10 cellular contexts compared by ENCODE assay signal in genomic region chr7:123635551-123636359, GRCh38. TPM values are rescaled to one million over a fixed set of nuclear protein-coding genes. Genes with fewer than 3 reads are reported as not detected.
DNase-seq lines count a peak whose midpoint lies in the region; ATAC-seq and TF ChIP-seq lines count a peak whose summit lies in the region.
"Had no signal": no experiment of that assay in that cellular context is flagged by ENCODE, and none has a peak within 500 bp of the region (broad histone marks: within the 10 kb centered on the region; RNA-seq: fewer than 3 reads in every experiment).

No MANE protein-coding gene starts in this region.

- no peaks in the 10 kb centered on the region for H3K4me1 ChIP-seq in right lobe of liver
- H3K4me1 ChIP-seq: BLaER1 treated with 17β-estradiol and CSF1 and Interleukin-3, amounts not matched to agents 10 nM and 100 nM had no signal

- ATAC-seq in right lobe of liver, result peak; percentile 81 to 96 (median 90)

- no peak overlapping the region for H3K27ac Mint-ChIP-seq in activated CD4-positive, alpha-beta T cell treated with anti-CD3 and anti-CD28 coated beads, Interleukin-2, amount 10 ng/mL, durations not matched to agents 7 days and 5 days

- peaks cover 14% of the 10 kb centered on the region for H3K27me3 Mint-ChIP-seq in activated CD4-positive, alpha-beta T cell treated with anti-CD3 and anti-CD28 coated beads, Interleukin-2, amount 10 ng/mL, durations not matched to agents 7 days and 5 days

- CTCF ChIA-PET in activated CD4-positive, alpha-beta T cell treated with anti-CD3 and anti-CD28 coated beads, Interleukin-2, amount 10 ng/mL, durations not matched to agents 7 days and 5 days (lab: Charles Lee), result interaction anchor here (0.6 to 1.0 kb wide), 3 partner anchors 62 to 211 kb away, joined by 3 to 4 read pairs (median 3); no protein-coding TSS in a partner anchor

- TF ChIP-seq CTCF in astrocyte of the spinal cord (IDR thresholded peaks at IDR 0.05; ENCODE audit: low read depth, low read length) (peak; percentile 71), right lobe of liver (IDR thresholded peaks at IDR 0.05) (peak; percentile 58 to 79 (median 72))

- no peaks in the 10 kb centered on the region for H3K9me3 ChIP-seq in right lobe of liver
- H3K9me3 ChIP-seq: BLaER1 treated with 17β-estradiol and CSF1 and Interleukin-3, amounts not matched to agents 10 nM and 100 nM had no signal

- H3K36me3 Mint-ChIP-seq in activated CD4-positive, alpha-beta T cell treated with anti-CD3 and anti-CD28 coated beads, Interleukin-2, amount 10 ng/mL, durations not matched to agents 7 days and 5 days (ENCODE audit: low read depth), result no peaks in the 10 kb centered on the region

- H3K27ac ChIP-seq in right lobe of liver, result no peak overlapping the region
- H3K27ac ChIP-seq: BLaER1 treated with 17β-estradiol and CSF1 and Interleukin-3, amounts not matched to agents 10 nM and 100 nM had no signal

- no peak for TF ChIP-seq POLR2A in right lobe of liver (IDR thresholded peaks at IDR 0.05)

- no peaks in the 10 kb centered on the region for H3K4me1 Mint-ChIP-seq in activated CD4-positive, alpha-beta T cell treated with anti-CD3 and anti-CD28 coated beads, Interleukin-2, amount 10 ng/mL, durations not matched to agents 7 days and 5 days

- intact Hi-C loops in right lobe of liver (cut with DNase I), result loop anchor here in 1 of 2 donors (10.0 kb wide), 1 partner anchor 229 kb away; no protein-coding TSS in a partner anchor

- H3K9me3 Mint-ChIP-seq in activated CD4-positive, alpha-beta T cell treated with anti-CD3 and anti-CD28 coated beads, Interleukin-2, amount 10 ng/mL, durations not matched to agents 7 days and 5 days, result no peaks in the 10 kb centered on the region

- 11% methylated on average over 4 of the region's 4 CpGs for WGBS in right lobe of liver (ENCODE audit: insufficient coverage, low coverage, low lambda C conversion rate, missing lambda C conversion rate)

- no peak overlapping the region for H3K4me3 Mint-ChIP-seq in activated CD4-positive, alpha-beta T cell treated with anti-CD3 and anti-CD28 coated beads, Interleukin-2, amount 10 ng/mL, durations not matched to agents 7 days and 5 days

- H3K36me3 ChIP-seq in right lobe of liver, result no peaks in the 10 kb centered on the region
- H3K36me3 ChIP-seq: BLaER1 treated with 17β-estradiol and CSF1 and Interleukin-3, amounts not matched to agents 10 nM and 100 nM had no signal

- POLR2A ChIA-PET in activated CD4-positive, alpha-beta T cell treated with anti-CD3 and anti-CD28 coated beads, Interleukin-2, amount 10 ng/mL, durations not matched to agents 7 days and 5 days (lab: Charles Lee), result interaction anchor here (0.7 kb wide), 1 partner anchor 1047 kb away, joined by 3 read pairs; no protein-coding TSS in a partner anchor

- H3K4me3 ChIP-seq in Jurkat, Clone E6-1 (ENCODE audit: low read length), result no peak overlapping the region
- no peak overlapping the region for H3K4me3 ChIP-seq in astrocyte of the spinal cord (ENCODE audit: low read depth, low read length)
- H3K4me3 ChIP-seq in right lobe of liver, result no peak overlapping the region
- H3K4me3 ChIP-seq: BLaER1 treated with 17β-estradiol and CSF1 and Interleukin-3, amounts not matched to agents 10 nM and 100 nM had no signal

- in situ Hi-C loops in astrocyte of the spinal cord (cut with HindIII; ENCODE audit: low sequenced_read_pairs), result no loop called here

- DNase-seq in NCI-H1092 treated with DMSO at 0.1 percent for 48 hours (lab: John Stamatoyannopoulos, UW) (peak; percentile 45), NCI-H1092 (lab: John Stamatoyannopoulos, UW) (no peak), astrocyte of the spinal cord (ENCODE audit: low read depth, low spot score) (peak; percentile 55), right lobe of liver (no peak), retina (no peak)
- DNase-seq in Jurkat, Clone E6-1 (ENCODE audit: low read depth, low spot score), result peak; percentile 18
- DNase-seq in activated CD4-positive, alpha-beta T cell treated with anti-CD3 and anti-CD28 coated beads, Interleukin-2, amount 10 ng/mL, durations not matched to agents 7 days and 5 days, result no peak
- DNase-seq in effector CD8-positive, alpha-beta T cell (lab: John Stamatoyannopoulos, UW), result no peak

- H3K27me3 ChIP-seq in right lobe of liver, result no peaks in the 10 kb centered on the region
- H3K27me3 ChIP-seq: BLaER1 treated with 17β-estradiol and CSF1 and Interleukin-3, amounts not matched to agents 10 nM and 100 nM had no signal

RNA-seq across cellular contexts. Expression of gene LMOD2, which starts 19.9 kb away (rescaled TPM):
- not detected for polyA plus RNA-seq in Jurkat, Clone E6-1 (2012; ENCODE audit: insufficient read depth, insufficient read length)
- total RNA-seq in right lobe of liver, result under 1 TPM in 1 of 6 experiments, not detected in 5; 0.37 TPM
- total RNA-seq in activated CD4-positive, alpha-beta T cell treated with anti-CD3 and anti-CD28 coated beads, Interleukin-2, amount 10 ng/mL, durations not matched to agents 7 days and 5 days, result not detected
- total RNA-seq: activated CD8-positive, alpha-beta memory T cell treated with anti-CD3 and anti-CD28 coated beads for 36 hours had no signal

RNA-seq across cellular contexts. Expression of gene ASB15, which starts 34.1 kb away (rescaled TPM):
- not detected for polyA plus RNA-seq in Jurkat, Clone E6-1 (2012; ENCODE audit: insufficient read depth, insufficient read length)
- not detected for total RNA-seq in right lobe of liver
- not detected for total RNA-seq in activated CD4-positive, alpha-beta T cell treated with anti-CD3 and anti-CD28 coated beads, Interleukin-2, amount 10 ng/mL, durations not matched to agents 7 days and 5 days
- total RNA-seq: activated CD8-positive, alpha-beta memory T cell treated with anti-CD3 and anti-CD28 coated beads for 36 hours had no signal

Comparison
In these comparisons a context has a peak if more than half of its experiments do, and no peak if none do; other contexts are left out.
1. DNase-seq: peak in NCI-H1092 treated with DMSO at 0.1 percent for 48 hours (single experiment), Jurkat, Clone E6-1 (single experiment) and astrocyte of the spinal cord (single experiment); none in NCI-H1092 (single experiment), right lobe of liver (0 of 3), retina (single experiment), activated CD4-positive, alpha-beta T cell treated with anti-CD3 and anti-CD28 coated beads, Interleukin-2, amount 10 ng/mL, durations not matched to agents 7 days and 5 days (single experiment) and effector CD8-positive, alpha-beta T cell (single experiment).